Comparison of ENCODE assay signal across 10 cellular contexts in genomic region chr2:40240067-40240466, GRCh38.
A peak's percentile ranks its signal among the peaks of the same experiment; 100 is the strongest.
DNase-seq lines count a peak whose midpoint lies in the region; ATAC-seq, FAIRE-seq and TF ChIP-seq lines count a peak whose summit lies in the region.
"Had no signal": no experiment of that assay in that cellular context is flagged by ENCODE, and none has a peak within 500 bp of the region (broad histone marks: within the 10 kb centered on the region; RNA-seq: fewer than 3 reads in every experiment).

No MANE protein-coding gene starts in this region.

- in situ Hi-C loops in astrocyte of the cerebellum (cut with HindIII; ENCODE audit: low sequenced_read_pairs): loop anchor here (5.0 kb wide), 1 partner anchor 212 kb away; the partner anchor contains the start of gene SLC8A1

- intact Hi-C loops in thyroid gland (cut with DNase I): no loop called here

- H3K27me3 ChIP-seq in thyroid gland: no peaks in the 10 kb centered on the region

- no peak for ATAC-seq in GM19397 (IDR thresholded peaks at IDR 0.05; ENCODE audit: unreplicated experiment)

- 2 to 9% methylated on average over 5 of the region's 5 CpGs for WGBS in thyroid gland, 2 donors

- DNase-seq in NCI-H1105 treated with DMSO at 0.1 percent for 48 hours (lab: John Stamatoyannopoulos, UW): peak; percentile 57
- no peak for DNase-seq in NCI-H1105 (lab: John Stamatoyannopoulos, UW)
- DNase-seq in astrocyte of the cerebellum (ENCODE audit: low read depth): peak; percentile 90
- DNase-seq in thyroid gland: peak; percentile 71 to 80
- DNase-seq in SKM-1 treated with dmso at 0.1 percent for 144 hours (lab: John Stamatoyannopoulos, UW; ENCODE audit: unreplicated experiment): no peak
- DNase-seq in GM10266 (ENCODE audit: extremely low spot score): no peak
- DNase-seq: 8988T had no signal

- FAIRE-seq in islet of Langerhans (lab: Jason Lieb, UNC): peak; percentile 82
- FAIRE-seq: GM19239 had no signal

- no peaks in the 10 kb centered on the region for H3K9me3 ChIP-seq in thyroid gland

- H3K36me3 ChIP-seq in thyroid gland: no peaks in the 10 kb centered on the region

- no peak for TF ChIP-seq CTCF in astrocyte of the cerebellum (IDR thresholded peaks at IDR 0.05; ENCODE audit: low read depth, low read length, missing control alignments)
- TF ChIP-seq CTCF in thyroid gland (IDR thresholded peaks at IDR 0.05): no peak
- no peak for TF ChIP-seq CTCF in GM10266 (IDR thresholded peaks at IDR 0.05; ENCODE audit: control insufficient read depth, insufficient read depth, low read depth, missing control alignments)

- TF ChIP-seq POLR2A in thyroid gland (IDR thresholded peaks at IDR 0.05): no peak

- H3K27ac ChIP-seq in thyroid gland: peak overlapping the region in 2 of 3 donors; percentile 12 to 20

- H3K4me3 ChIP-seq in astrocyte of the cerebellum (ENCODE audit: low read depth, low read length) (no peak overlapping the region), thyroid gland (replicated peaks in 1 of 3) (no peak overlapping the region)

- H3K4me1 ChIP-seq in thyroid gland: peaks cover 18 to 28% of the 10 kb centered on the region in 2 donors

Comparison
In these comparisons a context has a peak if more than half of its experiments do, and no peak if none do; other contexts are left out.
1. DNase-seq: peak in NCI-H1105 treated with DMSO at 0.1 percent for 48 hours (single experiment), astrocyte of the cerebellum (single experiment) and thyroid gland (2 of 2); none in NCI-H1105 (single experiment), SKM-1 treated with dmso at 0.1 percent for 144 hours (single experiment) and GM10266 (single experiment).